Comparison of ENCODE assay signal across 10 cellular contexts in genomic region chr5:67773439-67773988, GRCh38.
DNase-seq lines count a peak whose midpoint lies in the region; ATAC-seq and TF ChIP-seq lines count a peak whose summit lies in the region.
"Had no signal": no experiment of that assay in that cellular context is flagged by ENCODE, and none has a peak within 500 bp of the region (broad histone marks: within the 10 kb centered on the region; RNA-seq: fewer than 3 reads in every experiment).

No MANE protein-coding gene starts in this region.

- peak; percentile 74 for DNase-seq in NCI-H146 (lab: John Stamatoyannopoulos, UW)
- peak; percentile 53 for DNase-seq in kidney tubule cell (ENCODE audit: low spot score)
- no peak for DNase-seq in suprapubic skin (ENCODE audit: low spot score in 2 of 2)
- no peak for DNase-seq in central memory CD4-positive, alpha-beta T cell
- DNase-seq in stimulated activated CD4-positive, alpha-beta T cell treated with anti-CD3 and anti-CD28 coated beads, Interleukin-12 subunit alpha, Interleukin-12 subunit beta, amount 100 ng/mL, for 4 hours = no peak
- DNase-seq in NK-92 treated with Interleukin-12 subunit alpha and Interleukin-12 subunit beta, amount 100 ng/mL, for 24 hours (lab: John Stamatoyannopoulos, UW) = no peak
- no peak for DNase-seq in T-cell
- DNase-seq: NCI-H2171 had no signal

- H3K36me3 ChIP-seq in suprapubic skin = no peaks in the 10 kb centered on the region

- no peaks in the 10 kb centered on the region for H3K36me3 Mint-ChIP-seq in T-cell
- H3K36me3 Mint-ChIP-seq: activated naive CD4-positive, alpha-beta T cell treated with anti-CD3 and anti-CD28 coated beads, Interleukin-2, amount 50 U/mL, for 24 hours had no signal

- CTCF ChIA-PET in T-cell (lab: Charles Lee) = no interaction called here

- peak overlapping the region; percentile 87 for H3K27ac ChIP-seq in cingulate gyrus (ENCODE audit: low read depth, low read length)
- peak overlapping the region; percentile 76 for H3K27ac ChIP-seq in suprapubic skin

- no peaks in the 10 kb centered on the region for H3K9me3 ChIP-seq in suprapubic skin

- no peak for ATAC-seq in T-cell (replicated peaks in 1 of 4)

- H3K4me1 Mint-ChIP-seq in T-cell = no peaks in the 10 kb centered on the region
- H3K4me1 Mint-ChIP-seq: activated naive CD4-positive, alpha-beta T cell treated with anti-CD3 and anti-CD28 coated beads, Interleukin-2, amount 50 U/mL, for 24 hours had no signal

- H3K27me3 ChIP-seq in suprapubic skin = no peaks in the 10 kb centered on the region

- no peak overlapping the region for H3K27ac Mint-ChIP-seq in T-cell
- H3K27ac Mint-ChIP-seq: activated naive CD4-positive, alpha-beta T cell treated with anti-CD3 and anti-CD28 coated beads, Interleukin-2, amount 50 U/mL, for 24 hours had no signal

- no peak for TF ChIP-seq POLR2A in suprapubic skin (IDR thresholded peaks at IDR 0.05)

- no peak overlapping the region for H3K4me3 Mint-ChIP-seq in T-cell
- H3K4me3 Mint-ChIP-seq: activated naive CD4-positive, alpha-beta T cell treated with anti-CD3 and anti-CD28 coated beads, Interleukin-2, amount 50 U/mL, for 24 hours had no signal

- H3K9me3 Mint-ChIP-seq in T-cell = no peaks in the 10 kb centered on the region

- peaks cover 20% of the 10 kb centered on the region for H3K4me1 ChIP-seq in suprapubic skin

- H3K27me3 Mint-ChIP-seq in T-cell = peaks cover 15 to 19% of the 10 kb centered on the region in 2 donors

- no peak for TF ChIP-seq CTCF in suprapubic skin (IDR thresholded peaks at IDR 0.05)

- no peak overlapping the region for H3K4me3 ChIP-seq in suprapubic skin

- POLR2A ChIA-PET in T-cell (lab: Charles Lee) = no interaction called here

- no peak for TF ChIP-seq EP300 in suprapubic skin (IDR thresholded peaks at IDR 0.05)

- 74% methylated on average over 3 of the region's 3 CpGs for WGBS in suprapubic skin

Comparison
In these comparisons a context has a peak if more than half of its experiments do, and no peak if none do; other contexts are left out.
1. DNase-seq: peak in NCI-H146 (single experiment) and kidney tubule cell (single experiment); none in suprapubic skin (0 of 2), central memory CD4-positive, alpha-beta T cell (single experiment), stimulated activated CD4-positive, alpha-beta T cell treated with anti-CD3 and anti-CD28 coated beads, Interleukin-12 subunit alpha, Interleukin-12 subunit beta, amount 100 ng/mL, for 4 hours (single experiment), NK-92 treated with Interleukin-12 subunit alpha and Interleukin-12 subunit beta, amount 100 ng/mL, for 24 hours (single experiment) and T-cell (0 of 34).